ENCODE assay signal across 8 cellular contexts in genomic region chr11:96215094-96215782, GRCh38.
DNase-seq lines count a peak whose midpoint lies in the region; ATAC-seq, FAIRE-seq and TF ChIP-seq lines count a peak whose summit lies in the region.

No MANE protein-coding gene starts in this region.

- H3K27ac Mint-ChIP-seq in CD14-positive monocyte, result peak overlapping the region; percentile 89 to 96 (median 92)
- H3K27ac Mint-ChIP-seq in activated B cell treated with CpG ODN at 0.5 μM for 24 hours, result peak overlapping the region; percentile 99
- peak overlapping the region; percentile 92 for H3K27ac Mint-ChIP-seq in stimulated activated memory B cell treated with anti-CD40 and anti-IgM and Interleukin-4, amounts not matched to agents 10 μg/mL and 1 μg/mL and 100 μg/mL, for 72 hours

- no peaks in the 10 kb centered on the region for H3K27me3 ChIP-seq in gastroesophageal sphincter

- H3K4me1 Mint-ChIP-seq in CD14-positive monocyte, result peaks cover 59% of the 10 kb centered on the region
- peaks cover 83% of the 10 kb centered on the region for H3K4me1 Mint-ChIP-seq in activated B cell treated with CpG ODN at 0.5 μM for 24 hours
- peaks cover 66% of the 10 kb centered on the region for H3K4me1 Mint-ChIP-seq in stimulated activated memory B cell treated with anti-CD40 and anti-IgM and Interleukin-4, amounts not matched to agents 10 μg/mL and 1 μg/mL and 100 μg/mL, for 72 hours

- no peak for DNase-seq in CD14-positive monocyte (ENCODE audit: low spot score)
- peak; percentile 27 for DNase-seq in GM19239 (ENCODE audit: insufficient read length, low spot score)
- DNase-seq in activated B cell treated with CpG ODN at 0.5 μM for 24 hours, result peak; percentile 30
- no peak for DNase-seq in NCI-H1694 (lab: John Stamatoyannopoulos, UW)
- no peak for DNase-seq in occipital lobe (lab: John Stamatoyannopoulos, UW)

- ATAC-seq in HG03159 (IDR thresholded peaks at IDR 0.05; ENCODE audit: unreplicated experiment), result peak; percentile 74
- ATAC-seq in activated B cell treated with CpG ODN at 0.5 μM for 24 hours (ENCODE audit: low read depth), result peak; percentile 82
- ATAC-seq in gastroesophageal sphincter, result peak; percentile 52
- peak; percentile 91 for ATAC-seq in stimulated activated memory B cell treated with anti-CD40 and anti-IgM and Interleukin-4, amounts not matched to agents 10 μg/mL and 1 μg/mL and 100 μg/mL, for 72 hours

- no peak for TF ChIP-seq EP300 in gastroesophageal sphincter (IDR thresholded peaks at IDR 0.05)

- CTCF ChIA-PET in activated B cell treated with CpG ODN at 0.5 μM for 24 hours (lab: Charles Lee), result interaction anchor here (1.0 to 3.8 kb wide), 2 partner anchors 122 to 127 kb away, joined by 3 to 19 read pairs; partner anchors contain the start of gene MAML2

- H3K4me1 ChIP-seq in gastroesophageal sphincter, result peaks cover 11 to 77% (median 18%) of the 10 kb centered on the region in 3 donors

- H3K4me3 Mint-ChIP-seq in CD14-positive monocyte (no peak overlapping the region), activated B cell treated with CpG ODN at 0.5 μM for 24 hours (peak overlapping the region; percentile 78)
- peak overlapping the region; percentile 36 for H3K4me3 Mint-ChIP-seq in stimulated activated memory B cell treated with anti-CD40 and anti-IgM and Interleukin-4, amounts not matched to agents 10 μg/mL and 1 μg/mL and 100 μg/mL, for 72 hours

- no peak for TF ChIP-seq POLR2A in gastroesophageal sphincter (IDR thresholded peaks at IDR 0.05)

- no peak overlapping the region for H3K4me3 ChIP-seq in gastroesophageal sphincter

- intact Hi-C loops in CD14-positive monocyte (cut with micrococcal nuclease) (loop anchor here in 1 of 2 donors (10.0 kb wide), 1 partner anchor 50 kb away; no protein-coding TSS in a partner anchor), activated B cell treated with CpG ODN at 0.5 μM for 24 hours (cut with micrococcal nuclease) (loop anchor here (1.0 to 5.0 kb wide), 5 partner anchors 11 to 428 kb away; partner anchors contain the start of gene FAM76B)

- POLR2A ChIA-PET in activated B cell treated with CpG ODN at 0.5 μM for 24 hours (lab: Charles Lee), result interaction anchor here (0.6 to 1.9 kb wide), 10 partner anchors 11 to 128 kb away, joined by 3 to 14 read pairs (median 4); partner anchors contain the start of gene MAML2

- peak overlapping the region; percentile 4 to 74 (median 58) for H3K27ac ChIP-seq in gastroesophageal sphincter

- H3K9me3 ChIP-seq in gastroesophageal sphincter, result no peaks in the 10 kb centered on the region

- TF ChIP-seq CTCF in CD14-positive monocyte (IDR thresholded peaks at IDR 0.05), result no peak
- TF ChIP-seq CTCF in activated B cell treated with CpG ODN at 0.5 μM for 24 hours (IDR thresholded peaks at IDR 0.05), result no peak
- no peak for TF ChIP-seq CTCF in gastroesophageal sphincter (IDR thresholded peaks at IDR 0.05)

- H3K9me3 Mint-ChIP-seq in CD14-positive monocyte (no peaks in the 10 kb centered on the region), activated B cell treated with CpG ODN at 0.5 μM for 24 hours (no peaks in the 10 kb centered on the region)
- H3K9me3 Mint-ChIP-seq in stimulated activated memory B cell treated with anti-CD40 and anti-IgM and Interleukin-4, amounts not matched to agents 10 μg/mL and 1 μg/mL and 100 μg/mL, for 72 hours, result no peaks in the 10 kb centered on the region

- peak; percentile 57 for FAIRE-seq in GM19239 (lab: Jason Lieb, UNC)

- no peaks in the 10 kb centered on the region for H3K36me3 ChIP-seq in gastroesophageal sphincter

- H3K27me3 Mint-ChIP-seq in CD14-positive monocyte (ENCODE audit: low read depth in 3 of 3), result peaks cover 0 to 3% (median 0%) of the 10 kb centered on the region in 3 donors
- no peaks in the 10 kb centered on the region for H3K27me3 Mint-ChIP-seq in activated B cell treated with CpG ODN at 0.5 μM for 24 hours
- no peaks in the 10 kb centered on the region for H3K27me3 Mint-ChIP-seq in stimulated activated memory B cell treated with anti-CD40 and anti-IgM and Interleukin-4, amounts not matched to agents 10 μg/mL and 1 μg/mL and 100 μg/mL, for 72 hours

- H3K36me3 Mint-ChIP-seq in CD14-positive monocyte (peaks cover 0 to 9% of the 10 kb centered on the region in 2 donors), activated B cell treated with CpG ODN at 0.5 μM for 24 hours (ENCODE audit: low read depth) (no peaks in the 10 kb centered on the region)
- H3K36me3 Mint-ChIP-seq in stimulated activated memory B cell treated with anti-CD40 and anti-IgM and Interleukin-4, amounts not matched to agents 10 μg/mL and 1 μg/mL and 100 μg/mL, for 72 hours, result no peaks in the 10 kb centered on the region

- 28 to 58% methylated on average over 3 to 6 of the region's 7 CpGs for WGBS in gastroesophageal sphincter (ENCODE audit: low coverage in 1 of 2), 2 donors

Comparison
In these comparisons a context has a peak if more than half of its experiments do, and no peak if none do; other contexts are left out.
1. DNase-seq: peak in GM19239 (single experiment) and activated B cell treated with CpG ODN at 0.5 μM for 24 hours (single experiment); none in CD14-positive monocyte (single experiment), NCI-H1694 (single experiment) and occipital lobe (single experiment).
2. H3K4me3 Mint-ChIP-seq: peak in activated B cell treated with CpG ODN at 0.5 μM for 24 hours (single experiment) and stimulated activated memory B cell treated with anti-CD40 and anti-IgM and Interleukin-4, amounts not matched to agents 10 μg/mL and 1 μg/mL and 100 μg/mL, for 72 hours (single experiment); none in CD14-positive monocyte (0 of 2).
3. Peak in every context shown above with its lines, with median percentiles within 50 percentile points of each other: H3K27ac Mint-ChIP-seq and ATAC-seq.